ENCODE assay signal across 12 cellular contexts in the genomic region with DNA sequence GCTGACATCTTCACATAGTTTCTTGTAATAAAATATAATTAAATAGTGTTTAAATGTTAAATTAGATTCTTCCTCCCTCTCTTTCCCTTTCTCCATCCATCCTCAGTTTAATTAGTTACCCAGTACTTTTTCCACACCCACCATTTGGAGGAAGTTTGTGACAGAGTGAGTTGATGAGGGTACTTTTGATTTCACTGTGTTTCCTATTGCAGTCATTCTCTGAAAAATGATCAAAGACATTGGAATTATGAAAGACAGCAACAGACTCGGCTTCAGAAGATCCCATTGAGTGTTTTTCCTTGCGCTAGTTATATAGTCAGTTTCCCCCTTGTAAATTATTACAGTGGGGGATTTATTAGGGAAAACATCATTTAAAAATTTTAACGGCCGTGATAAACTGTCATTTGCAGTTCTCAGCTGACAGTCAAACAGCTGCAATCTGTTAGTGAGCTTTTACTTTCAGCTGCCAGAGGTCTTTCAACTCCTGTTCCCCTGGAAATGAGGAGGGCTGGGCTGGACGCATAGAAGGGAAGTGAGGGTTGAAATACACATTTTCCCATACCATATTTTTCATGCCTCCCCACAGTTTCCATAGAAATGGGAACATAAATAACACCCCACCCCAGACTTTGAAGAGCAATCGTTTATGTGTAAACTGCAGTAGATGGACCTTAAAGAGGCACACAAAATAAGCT.
A peak's percentile ranks its signal among the peaks of the same experiment; 100 is the strongest.
DNase-seq lines count a peak whose midpoint lies in the region; ATAC-seq and TF ChIP-seq lines count a peak whose summit lies in the region.
"Had no signal": no experiment of that assay in that cellular context is flagged by ENCODE, and none has a peak within 500 bp of the region (broad histone marks: within the 10 kb centered on the region; RNA-seq: fewer than 3 reads in every experiment).

No MANE protein-coding gene starts in this region.

- no peak for TF ChIP-seq CTCF in OCI-LY1 (IDR thresholded peaks at IDR 0.05; ENCODE audit: low read length)
- TF ChIP-seq CTCF in fibroblast of lung (conservative IDR thresholded peaks at IDR 0.05 in 1 of 2, IDR thresholded peaks at IDR 0.05 in 1 of 2; ENCODE audit: low read depth in 1 of 2, low read length in 2 of 2) = no peak
- TF ChIP-seq CTCF in spleen (IDR thresholded peaks at IDR 0.05 in 8 of 11, conservative IDR thresholded peaks at IDR 0.05 in 3 of 11) = no peak

- H3K9ac ChIP-seq in OCI-LY1 (ENCODE audit: low read length) = no peak overlapping the region
- H3K9ac ChIP-seq in fibroblast of lung (ENCODE audit: insufficient read depth, low read length) = no peak overlapping the region

- H3K4me3 ChIP-seq in OCI-LY1 (ENCODE audit: low read depth, low read length, poor library complexity, severe bottlenecking) = no peak overlapping the region
- H3K4me3 ChIP-seq in fibroblast of lung (replicated peaks in 1 of 4; ENCODE audit: control extremely low read depth in 1 of 4, insufficient read depth in 1 of 4, low read depth in 3 of 4, low read length in 4 of 4) = no peak overlapping the region
- peak overlapping the region in 2 of 8 donors; percentile 0 to 36 for H3K4me3 ChIP-seq in spleen

- no peak overlapping the region for H3K27ac Mint-ChIP-seq in activated T-cell treated with anti-CD3 and anti-CD28 coated beads, Interleukin-2, amount 50 U/mL, for 72 hours

- no peaks in the 10 kb centered on the region for H4K20me1 ChIP-seq in OCI-LY1 (ENCODE audit: insufficient read depth, low read length)
- no peaks in the 10 kb centered on the region for H4K20me1 ChIP-seq in fibroblast of lung (ENCODE audit: control insufficient read depth, extremely low read depth, insufficient read depth, low read length)

- no peaks in the 10 kb centered on the region for H3K9me3 ChIP-seq in OCI-LY1 (ENCODE audit: low read length)
- H3K9me3 ChIP-seq in fibroblast of lung (ENCODE audit: control insufficient read depth, insufficient read depth, low read depth, low read length) = no peaks in the 10 kb centered on the region
- no peaks in the 10 kb centered on the region for H3K9me3 ChIP-seq in spleen

- no peaks in the 10 kb centered on the region for H3F3A ChIP-seq in OCI-LY1 (ENCODE audit: insufficient read depth, low read length)

- peak; percentile 22 to 69 for ATAC-seq in activated T-cell treated with anti-CD3 and anti-CD28 coated beads, Interleukin-2, amount 50 U/mL, for 72 hours (replicated peaks in 1 of 2)
- ATAC-seq in HG03565 (IDR thresholded peaks at IDR 0.05; ENCODE audit: unreplicated experiment) (no peak), GM18519 (IDR thresholded peaks at IDR 0.05; ENCODE audit: low FRiP score, unreplicated experiment) (no peak)

- H3K4me1 ChIP-seq in OCI-LY1 (ENCODE audit: insufficient read depth, low read length, severe bottlenecking) (peaks cover 27% of the 10 kb centered on the region), fibroblast of lung (ENCODE audit: control insufficient read depth, extremely low read depth, insufficient read depth, low read length) (no peaks in the 10 kb centered on the region), spleen (peaks cover 0 to 43% (median 18%) of the 10 kb centered on the region in 6 donors)

- H3K27me3 Mint-ChIP-seq in activated T-cell treated with anti-CD3 and anti-CD28 coated beads, Interleukin-2, amount 50 U/mL, for 72 hours (ENCODE audit: low read depth) = no peaks in the 10 kb centered on the region

- peaks cover 12% of the 10 kb centered on the region for H3K4me1 Mint-ChIP-seq in activated T-cell treated with anti-CD3 and anti-CD28 coated beads, Interleukin-2, amount 50 U/mL, for 72 hours (ENCODE audit: low read depth)

- H3K9me3 Mint-ChIP-seq in activated T-cell treated with anti-CD3 and anti-CD28 coated beads, Interleukin-2, amount 50 U/mL, for 72 hours = no peaks in the 10 kb centered on the region

- WGBS in spleen, 5 donors = 13 to 29% (median 19%) methylated on average over 6 of the region's 6 CpGs

- H3K36me3 ChIP-seq in OCI-LY1 (ENCODE audit: insufficient read depth, low read length) (peaks cover 16% of the 10 kb centered on the region; the same call in 1 of the 2 replicates), fibroblast of lung (ENCODE audit: control insufficient read depth, insufficient read depth, low read length) (no peaks in the 10 kb centered on the region), spleen (no peaks in the 10 kb centered on the region)

- H3K9me2 ChIP-seq in OCI-LY1 (ENCODE audit: low read depth, low read length) = no peaks in the 10 kb centered on the region

- no peaks in the 10 kb centered on the region for H3K27me3 ChIP-seq in OCI-LY1 (ENCODE audit: insufficient read depth, low read length)
- no peaks in the 10 kb centered on the region for H3K27me3 ChIP-seq in fibroblast of lung (ENCODE audit: control insufficient read depth, insufficient read depth, low read length)
- H3K27me3 ChIP-seq in spleen (replicated peaks in 1 of 7) = no peaks in the 10 kb centered on the region

- no peak overlapping the region for H3K4me2 ChIP-seq in OCI-LY1 (ENCODE audit: low read length)
- H3K4me2 ChIP-seq in fibroblast of lung (ENCODE audit: extremely low read depth, insufficient read depth, low read length) = peak overlapping the region; percentile 13

- no peak for TF ChIP-seq POLR2A in spleen (IDR thresholded peaks at IDR 0.05)

- no peak overlapping the region for H2AFZ ChIP-seq in OCI-LY1 (ENCODE audit: low read length)
- H2AFZ ChIP-seq in fibroblast of lung (ENCODE audit: low read length) = no peak overlapping the region

- intact Hi-C loops in spleen (cut with DNase I; ENCODE audit: low total_unique reads) = no loop called here

- no peaks in the 10 kb centered on the region for H3K36me3 Mint-ChIP-seq in activated T-cell treated with anti-CD3 and anti-CD28 coated beads, Interleukin-2, amount 50 U/mL, for 72 hours (ENCODE audit: insufficient read depth in 2 of 2)

- peak overlapping the region; percentile 36 to 66 for H3K4me3 Mint-ChIP-seq in activated T-cell treated with anti-CD3 and anti-CD28 coated beads, Interleukin-2, amount 50 U/mL, for 72 hours

- no peak for DNase-seq in activated T-cell treated with anti-CD3 and anti-CD28 coated beads, Interleukin-2, amount 50 U/mL, for 72 hours
- DNase-seq in activated T-cell treated with anti-CD3 and anti-CD28 coated beads, Interleukin-2, amount 50 U/mL, for 48 hours = no peak
- DNase-seq in fibroblast of lung (ENCODE audit: low read depth in 2 of 2) = no peak
- no peak for DNase-seq in spleen
- DNase-seq in NCI-H2081 treated with DMSO at 0.1 percent for 48 hours (lab: John Stamatoyannopoulos, UW) = no peak
- DNase-seq: foreskin fibroblast, left cardiac atrium, retina, SHP77 treated with DMSO at 0.1 percent for 48 hours had no signal

- H3K27ac ChIP-seq in OCI-LY1 (ENCODE audit: low read depth, low read length, poor library complexity, severe bottlenecking) (peak overlapping the region; percentile 11), fibroblast of lung (ENCODE audit: insufficient read depth, low read length) (no peak overlapping the region), spleen (peak overlapping the region in 6 of 8 donors; percentile 5 to 69 (median 54))

- H3K79me2 ChIP-seq in OCI-LY1 (ENCODE audit: insufficient read depth, low read length) = peaks cover 4% of the 10 kb centered on the region; the same call in 1 of the 2 replicates
- no peaks in the 10 kb centered on the region for H3K79me2 ChIP-seq in fibroblast of lung (ENCODE audit: control insufficient read depth, insufficient read depth, low read length)

Comparison
In these comparisons a context has a peak if more than half of its experiments do, and no peak if none do; other contexts are left out.
1. ATAC-seq: peak in activated T-cell treated with anti-CD3 and anti-CD28 coated beads, Interleukin-2, amount 50 U/mL, for 72 hours (2 of 2); none in HG03565 (single experiment) and GM18519 (single experiment).